Comparison of ENCODE assay signal across 1 cellular context in the genomic region with DNA sequence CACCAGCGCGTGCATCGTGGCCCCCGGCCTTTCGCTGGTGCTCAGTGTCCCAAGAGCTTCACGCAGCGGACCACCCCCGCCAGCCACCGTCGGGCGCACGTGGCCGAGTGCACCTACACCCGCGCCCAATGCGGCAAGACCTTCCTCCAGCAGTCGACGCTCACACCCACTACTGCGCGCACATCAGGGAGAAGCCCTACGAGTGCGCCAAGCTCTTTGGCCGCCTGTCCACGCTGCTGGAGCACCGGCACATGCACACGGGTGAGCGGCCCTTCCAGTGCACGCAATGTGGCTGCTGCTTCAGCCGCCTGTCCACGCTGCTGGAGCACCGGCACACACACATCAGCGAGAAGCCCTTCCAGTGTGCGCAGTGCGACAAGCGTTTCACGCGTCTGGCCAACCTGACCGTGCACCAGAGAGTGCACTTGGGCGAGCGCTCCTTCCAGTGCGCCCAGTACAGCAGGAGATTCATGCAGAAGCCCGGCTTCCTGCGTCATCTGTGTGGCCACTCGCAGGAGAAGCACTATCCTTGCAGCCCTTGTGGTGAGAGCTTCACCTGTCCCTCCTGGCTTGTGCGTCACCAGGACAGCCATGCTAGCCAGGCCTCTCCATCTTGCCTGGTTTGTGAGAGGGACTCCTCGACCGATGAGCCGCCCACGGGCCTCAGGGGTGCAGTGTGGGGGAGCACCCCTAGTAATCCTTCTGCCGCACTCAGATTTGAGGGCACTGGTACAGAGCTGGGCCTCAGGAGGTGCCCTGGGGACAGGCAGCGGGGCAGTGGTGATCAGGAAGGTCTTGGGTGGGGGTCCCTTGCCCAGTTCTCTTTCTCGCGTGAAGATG.
TF ChIP-seq lines count a peak whose summit lies in the region.

No MANE protein-coding gene starts in this region.

TF ChIP-seq in IMR-90, 13 proteins besides CTCF, POLR2A, EP300 and RAD21:
- TF ChIP-seq, protein P1, sequence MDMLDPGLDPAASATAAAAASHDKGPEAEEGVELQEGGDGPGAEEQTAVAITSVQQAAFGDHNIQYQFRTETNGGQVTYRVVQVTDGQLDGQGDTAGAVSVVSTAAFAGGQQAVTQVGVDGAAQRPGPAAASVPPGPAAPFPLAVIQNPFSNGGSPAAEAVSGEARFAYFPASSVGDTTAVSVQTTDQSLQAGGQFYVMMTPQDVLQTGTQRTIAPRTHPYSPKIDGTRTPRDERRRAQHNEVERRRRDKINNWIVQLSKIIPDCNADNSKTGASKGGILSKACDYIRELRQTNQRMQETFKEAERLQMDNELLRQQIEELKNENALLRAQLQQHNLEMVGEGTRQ (IDR thresholded peaks at IDR 0.05; ENCODE audit: low read depth, low read length): no peak
- no peak for TF ChIP-seq RFX5 (IDR thresholded peaks at IDR 0.05; ENCODE audit: low read depth, low read length)
- TF ChIP-seq CHD1 (IDR thresholded peaks at IDR 0.05; ENCODE audit: low read depth, low read length): no peak
- TF ChIP-seq BHLHE40 (IDR thresholded peaks at IDR 0.05; ENCODE audit: low read depth, low read length): no peak
- TF ChIP-seq MAZ (IDR thresholded peaks at IDR 0.05; ENCODE audit: borderline replicate concordance, low read depth, low read length): no peak
- TF ChIP-seq, protein P2, sequence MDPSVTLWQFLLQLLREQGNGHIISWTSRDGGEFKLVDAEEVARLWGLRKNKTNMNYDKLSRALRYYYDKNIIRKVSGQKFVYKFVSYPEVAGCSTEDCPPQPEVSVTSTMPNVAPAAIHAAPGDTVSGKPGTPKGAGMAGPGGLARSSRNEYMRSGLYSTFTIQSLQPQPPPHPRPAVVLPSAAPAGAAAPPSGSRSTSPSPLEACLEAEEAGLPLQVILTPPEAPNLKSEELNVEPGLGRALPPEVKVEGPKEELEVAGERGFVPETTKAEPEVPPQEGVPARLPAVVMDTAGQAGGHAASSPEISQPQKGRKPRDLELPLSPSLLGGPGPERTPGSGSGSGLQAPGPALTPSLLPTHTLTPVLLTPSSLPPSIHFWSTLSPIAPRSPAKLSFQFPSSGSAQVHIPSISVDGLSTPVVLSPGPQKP (IDR thresholded peaks at IDR 0.05; ENCODE audit: borderline replicate concordance, low read depth, low read length): no peak
- TF ChIP-seq NFE2L2 (IDR thresholded peaks at IDR 0.05; ENCODE audit: low read depth, low read length): no peak
- TF ChIP-seq FOS (IDR thresholded peaks at IDR 0.05; ENCODE audit: low read depth, low read length): no peak
- TF ChIP-seq CEBPB (IDR thresholded peaks at IDR 0.05; ENCODE audit: low read depth, low read length): no peak
- no peak for TF ChIP-seq SMC3 (IDR thresholded peaks at IDR 0.05; ENCODE audit: low read depth, low read length)
- TF ChIP-seq RCOR1 (IDR thresholded peaks at IDR 0.05; ENCODE audit: insufficient replicate concordance, low read length): no peak
- no peak for TF ChIP-seq MXI1 (IDR thresholded peaks at IDR 0.05; ENCODE audit: borderline replicate concordance, low read depth, low read length)
- no peak for TF ChIP-seq MAFK (IDR thresholded peaks at IDR 0.05; ENCODE audit: low read depth, low read length)
